Comparison of ENCODE assay signal across 8 cellular contexts in genomic region chrX:109886122-109886761, GRCh38.
DNase-seq lines count a peak whose midpoint lies in the region; ATAC-seq and TF ChIP-seq lines count a peak whose summit lies in the region.

No MANE protein-coding gene starts in this region.

- no peak overlapping the region for H3K9ac ChIP-seq in fibroblast of lung (ENCODE audit: insufficient read depth, low read length)

- intact Hi-C loops in posterior vena cava (cut with DNase I): no loop called here

- H3K4me3 ChIP-seq in MG63: no peak overlapping the region
- no peak overlapping the region for H3K4me3 ChIP-seq in WERI-Rb-1 (ENCODE audit: low read depth, low read length)
- no peak overlapping the region for H3K4me3 ChIP-seq in fibroblast of lung (replicated peaks in 1 of 4; ENCODE audit: control extremely low read depth in 1 of 4, insufficient read depth in 1 of 4, low read depth in 3 of 4, low read length in 4 of 4)

- H2AFZ ChIP-seq in fibroblast of lung (ENCODE audit: low read length): no peak overlapping the region

- DNase-seq in 8988T: peak; percentile 24
- peak; percentile 36 for DNase-seq in Daoy (ENCODE audit: low read depth)
- peak; percentile 8 for DNase-seq in MG63
- peak; percentile 35 for DNase-seq in WERI-Rb-1
- DNase-seq in fibroblast of lung (ENCODE audit: low read depth in 2 of 2): peak; percentile 24 to 69
- DNase-seq in posterior vena cava (ENCODE audit: low spot score): peak; percentile 61
- DNase-seq in NCI-H187 (lab: John Stamatoyannopoulos, UW): no peak

- no peaks in the 10 kb centered on the region for H3K79me2 ChIP-seq in fibroblast of lung (ENCODE audit: control insufficient read depth, insufficient read depth, low read length)

- H3K27me3 ChIP-seq in MG63: no peaks in the 10 kb centered on the region
- peaks cover 24% of the 10 kb centered on the region for H3K27me3 ChIP-seq in WERI-Rb-1 (ENCODE audit: insufficient read depth, low read depth, severe bottlenecking)
- H3K27me3 ChIP-seq in fibroblast of lung (ENCODE audit: control insufficient read depth, insufficient read depth, low read length): no peaks in the 10 kb centered on the region

- H3K27ac ChIP-seq in WERI-Rb-1: no peak overlapping the region
- no peak overlapping the region for H3K27ac ChIP-seq in fibroblast of lung (ENCODE audit: insufficient read depth, low read length)

- no peaks in the 10 kb centered on the region for H3K4me1 ChIP-seq in fibroblast of lung (ENCODE audit: control insufficient read depth, extremely low read depth, insufficient read depth, low read length)

- no peaks in the 10 kb centered on the region for H3K9me3 ChIP-seq in MG63
- no peaks in the 10 kb centered on the region for H3K9me3 ChIP-seq in WERI-Rb-1 (ENCODE audit: severe bottlenecking)
- H3K9me3 ChIP-seq in fibroblast of lung (ENCODE audit: control insufficient read depth, insufficient read depth, low read depth, low read length): no peaks in the 10 kb centered on the region

- H3K36me3 ChIP-seq in MG63 (no peaks in the 10 kb centered on the region), WERI-Rb-1 (no peaks in the 10 kb centered on the region), fibroblast of lung (ENCODE audit: control insufficient read depth, insufficient read depth, low read length) (no peaks in the 10 kb centered on the region)

- no peak for ATAC-seq in GM19023 (IDR thresholded peaks at IDR 0.05; ENCODE audit: unreplicated experiment)

- TF ChIP-seq CTCF in WERI-Rb-1 (IDR thresholded peaks at IDR 0.05; ENCODE audit: low read depth, low read length): peak; percentile 88
- peak; percentile 74 to 76 for TF ChIP-seq CTCF in fibroblast of lung (conservative IDR thresholded peaks at IDR 0.05 in 1 of 2, IDR thresholded peaks at IDR 0.05 in 1 of 2; ENCODE audit: low read depth in 1 of 2, low read length in 2 of 2)

- H4K20me1 ChIP-seq in fibroblast of lung (ENCODE audit: control insufficient read depth, extremely low read depth, insufficient read depth, low read length): no peaks in the 10 kb centered on the region

- H3K4me2 ChIP-seq in fibroblast of lung (ENCODE audit: extremely low read depth, insufficient read depth, low read length): no peak overlapping the region

Comparison
In these comparisons a context has a peak if more than half of its experiments do, and no peak if none do; other contexts are left out.
1. DNase-seq: peak in 8988T (single experiment), Daoy (single experiment), MG63 (single experiment), WERI-Rb-1 (single experiment), fibroblast of lung (2 of 2) and posterior vena cava (single experiment); none in NCI-H187 (0 of 2).